In the genomic region with DNA sequence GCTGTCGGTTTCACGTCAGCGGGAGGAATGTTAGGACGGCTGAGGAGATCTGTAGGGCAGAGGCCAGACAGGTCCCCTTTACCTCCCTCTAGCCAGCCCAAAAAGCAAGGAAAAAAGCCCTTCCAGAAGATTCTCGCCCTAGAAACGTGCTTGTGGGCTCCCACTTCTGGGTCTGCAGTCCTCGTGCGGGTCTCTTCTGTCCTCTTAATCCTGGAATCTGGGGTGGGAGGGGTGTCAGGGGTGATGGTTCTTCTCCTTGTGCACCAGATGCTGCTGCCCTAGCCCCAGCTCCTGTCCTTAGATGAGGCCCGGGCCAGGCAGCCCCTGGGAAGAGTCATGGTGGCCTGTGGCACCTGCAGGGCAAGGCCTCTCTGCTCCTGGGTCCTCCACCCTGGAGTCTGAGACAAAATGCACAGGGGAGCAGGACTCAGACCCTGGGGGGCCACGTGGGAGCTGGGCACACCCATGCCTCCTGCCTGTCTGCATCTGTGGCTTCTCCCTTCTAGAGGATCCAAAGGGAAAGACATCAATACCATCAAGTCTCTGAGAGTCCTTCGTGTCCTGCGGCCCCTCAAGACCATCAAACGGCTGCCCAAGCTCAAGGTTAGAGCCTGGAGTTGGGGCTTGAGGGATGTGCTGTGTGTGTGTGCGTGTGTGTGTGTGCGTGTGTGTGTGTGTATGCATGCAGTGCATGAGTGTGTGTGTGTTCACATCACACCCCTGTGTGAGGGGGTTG, we compare ENCODE assay signal across 24 cellular contexts.
DNase-seq lines count a peak whose midpoint lies in the region; ATAC-seq and TF ChIP-seq lines count a peak whose summit lies in the region.
"Had no signal": no experiment of that assay in that cellular context is flagged by ENCODE, and none has a peak within 500 bp of the region (broad histone marks: within the 10 kb centered on the region; RNA-seq: fewer than 3 reads in every experiment).

No MANE protein-coding gene starts in this region.

- no peak for TF ChIP-seq CTCF in chondrocyte (IDR thresholded peaks at IDR 0.05)
- no peak for TF ChIP-seq CTCF in nephron (IDR thresholded peaks at IDR 0.05; ENCODE audit: unreplicated experiment in 3 of 3)
- no peak for TF ChIP-seq CTCF in upper lobe of right lung (IDR thresholded peaks at IDR 0.05)

- peaks cover 9% of the 10 kb centered on the region for H3K27me3 ChIP-seq in upper lobe of right lung
- H3K27me3 ChIP-seq: hepatocyte had no signal

- H3K4me1 Mint-ChIP-seq in chondrocyte (ENCODE audit: low read depth) (peaks cover 2% of the 10 kb centered on the region), nephron (peaks cover 10% of the 10 kb centered on the region)
- H3K4me1 Mint-ChIP-seq: B cell, brain had no signal

- ATAC-seq in upper lobe of right lung = no peak
- no peak for ATAC-seq in GM21390 (IDR thresholded peaks at IDR 0.05; ENCODE audit: unreplicated experiment)
- ATAC-seq: esophagus mucosa; natural killer cell treated with Interleukin-12 subunit alpha and Interleukin-12 subunit beta and Interleukin-15 and Interleukin-18, amount 100 ng/mL, for 72 hours; psoas muscle had no signal

- no peaks in the 10 kb centered on the region for H3K9me3 ChIP-seq in upper lobe of right lung
- H3K9me3 ChIP-seq: psoas muscle had no signal

- H3K27ac ChIP-seq in upper lobe of right lung = no peak overlapping the region
- H3K27ac ChIP-seq: hepatocyte, HL-60, psoas muscle had no signal

- no peaks in the 10 kb centered on the region for H3K36me3 Mint-ChIP-seq in chondrocyte (ENCODE audit: low read depth)
- no peaks in the 10 kb centered on the region for H3K36me3 Mint-ChIP-seq in nephron (ENCODE audit: low read depth)
- H3K36me3 Mint-ChIP-seq: natural killer cell treated with Interleukin-12 subunit alpha and Interleukin-12 subunit beta and Interleukin-15 and Interleukin-18, amount 100 ng/mL, for 72 hours had no signal

- no peaks in the 10 kb centered on the region for H3K36me3 ChIP-seq in upper lobe of right lung

- H3K4me3 ChIP-seq in upper lobe of right lung = no peak overlapping the region
- H3K4me3 ChIP-seq: hepatocyte, psoas muscle had no signal

- DNase-seq in activated CD8-positive, alpha-beta memory T cell treated with anti-CD3 and anti-CD28 coated beads for 24 hours = peak; percentile 43
- DNase-seq in activated CD8-positive, alpha-beta memory T cell treated with anti-CD3 and anti-CD28 coated beads, Interleukin-2, amount 50 U/mL, for 4 hours = no peak
- DNase-seq in chondrocyte (ENCODE audit: low spot score) (peak; percentile 66), upper lobe of right lung (peak; percentile 51), kidney tubule cell (ENCODE audit: low spot score) (no peak), foreskin melanocyte (no peak)
- DNase-seq: activated CD4-positive, alpha-beta T cell treated with anti-CD3 and anti-CD28 coated beads, Interleukin-2, amount 50 U/mL, for 1 hour; DMS79; effector CD8-positive, alpha-beta T cell; GF-D8; Kasumi-1; NCI-H1048; NCI-H187; NCI-H526 treated with DMSO at 0.1 percent for 48 hours; psoas muscle; trophoblast cell had no signal

- H3K27me3 Mint-ChIP-seq in chondrocyte (ENCODE audit: low read depth) (no peaks in the 10 kb centered on the region), nephron (ENCODE audit: low read depth) (peaks cover 3% of the 10 kb centered on the region)
- H3K27me3 Mint-ChIP-seq: brain had no signal

- no peaks in the 10 kb centered on the region for H3K4me1 ChIP-seq in upper lobe of right lung
- H3K4me1 ChIP-seq: psoas muscle had no signal

- H3K27ac Mint-ChIP-seq in chondrocyte (ENCODE audit: unreplicated experiment) (no peak overlapping the region), nephron (peak overlapping the region; percentile 42 to 86 (median 70))
- H3K27ac Mint-ChIP-seq: B cell; brain; natural killer cell treated with Interleukin-12 subunit alpha and Interleukin-12 subunit beta and Interleukin-15 and Interleukin-18, amount 100 ng/mL, for 72 hours had no signal

- peaks cover 6% of the 10 kb centered on the region for H3K9me3 Mint-ChIP-seq in chondrocyte (ENCODE audit: low read depth)
- H3K9me3 Mint-ChIP-seq in nephron = no peaks in the 10 kb centered on the region
- H3K9me3 Mint-ChIP-seq: brain; natural killer cell treated with Interleukin-12 subunit alpha and Interleukin-12 subunit beta and Interleukin-15 and Interleukin-18, amount 100 ng/mL, for 72 hours had no signal

- H3K4me3 Mint-ChIP-seq in chondrocyte (ENCODE audit: unreplicated experiment) = no peak overlapping the region
- H3K4me3 Mint-ChIP-seq in nephron = no peak overlapping the region
- H3K4me3 Mint-ChIP-seq: B cell; brain; natural killer cell treated with Interleukin-12 subunit alpha and Interleukin-12 subunit beta and Interleukin-15 and Interleukin-18, amount 100 ng/mL, for 72 hours had no signal

- intact Hi-C loops in upper lobe of right lung (cut with DNase I) = no loop called here

Comparison
In these comparisons a context has a peak if more than half of its experiments do, and no peak if none do; other contexts are left out.
1. DNase-seq: peak in activated CD8-positive, alpha-beta memory T cell treated with anti-CD3 and anti-CD28 coated beads for 24 hours (single experiment), chondrocyte (single experiment) and upper lobe of right lung (single experiment); none in activated CD8-positive, alpha-beta memory T cell treated with anti-CD3 and anti-CD28 coated beads, Interleukin-2, amount 50 U/mL, for 4 hours (single experiment), kidney tubule cell (single experiment) and foreskin melanocyte (single experiment).